Comparison of ENCODE assay signal across 1 cellular context in the genomic region with DNA sequence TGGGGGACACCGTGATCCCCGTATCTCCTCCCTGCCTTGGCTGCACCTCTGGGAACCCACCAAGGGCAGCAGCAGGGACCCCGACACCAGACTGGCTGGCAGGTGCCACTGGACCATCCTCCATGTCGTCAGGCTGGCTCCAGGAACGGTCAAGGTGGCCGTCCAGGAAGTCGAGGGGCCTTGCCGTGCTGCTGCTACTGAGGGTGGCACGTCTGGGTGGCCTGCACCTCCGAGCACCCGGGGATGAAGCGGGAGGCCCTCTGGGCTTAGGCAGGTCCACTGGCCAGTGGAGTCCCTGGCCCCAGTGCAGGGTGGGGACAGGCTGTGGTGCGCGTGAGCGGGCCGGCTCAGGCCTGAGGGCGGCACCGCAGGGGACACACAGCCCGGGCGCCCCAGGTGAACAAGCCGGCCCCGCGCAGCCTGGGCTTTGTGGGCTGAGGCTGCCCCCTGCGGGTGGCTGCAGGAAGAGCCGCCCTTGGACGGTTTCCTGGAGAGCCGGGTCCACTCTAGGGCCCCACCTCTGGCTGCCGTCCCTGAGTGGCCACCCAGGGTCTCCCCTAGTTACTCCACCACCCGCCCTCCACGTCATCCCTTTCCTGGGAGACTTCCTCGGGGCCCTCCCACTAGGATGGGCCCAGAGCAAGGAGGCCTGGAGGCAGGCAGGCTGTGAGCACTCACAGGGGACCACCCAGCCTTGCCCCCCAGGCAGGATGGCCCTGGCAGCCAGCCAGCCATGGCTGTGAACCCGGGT.
TF ChIP-seq lines count a peak whose summit lies in the region.

No MANE protein-coding gene starts in this region.

TF ChIP-seq in GM12878, 131 proteins besides CTCF, POLR2A, EP300 and RAD21:
- TF ChIP-seq, protein P1, sequence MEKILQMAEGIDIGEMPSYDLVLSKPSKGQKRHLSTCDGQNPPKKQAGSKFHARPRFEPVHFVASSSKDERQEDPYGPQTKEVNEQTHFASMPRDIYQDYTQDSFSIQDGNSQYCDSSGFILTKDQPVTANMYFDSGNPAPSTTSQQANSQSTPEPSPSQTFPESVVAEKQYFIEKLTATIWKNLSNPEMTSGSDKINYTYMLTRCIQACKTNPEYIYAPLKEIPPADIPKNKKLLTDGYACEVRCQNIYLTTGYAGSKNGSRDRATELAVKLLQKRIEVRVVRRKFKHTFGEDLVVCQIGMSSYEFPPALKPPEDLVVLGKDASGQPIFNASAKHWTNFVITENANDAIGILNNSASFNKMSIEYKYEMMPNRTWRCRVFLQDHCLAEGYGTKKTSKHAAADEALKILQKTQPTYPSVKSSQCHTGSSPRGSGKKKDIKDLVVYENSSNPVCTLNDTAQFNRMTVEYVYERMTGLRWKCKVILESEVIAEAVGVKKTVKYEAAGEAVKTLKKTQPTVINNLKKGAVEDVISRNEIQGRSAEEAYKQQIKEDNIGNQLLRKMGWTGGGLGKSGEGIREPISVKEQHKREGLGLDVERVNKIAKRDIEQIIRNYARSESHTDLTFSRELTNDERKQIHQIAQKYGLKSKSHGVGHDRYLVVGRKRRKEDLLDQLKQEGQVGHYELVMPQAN (conservative IDR thresholded peaks at IDR 0.05), result no peak
- TF ChIP-seq IKZF2 (IDR thresholded peaks at IDR 0.05) (no peak), POLR2AphosphoS5 (IDR thresholded peaks at IDR 0.05; ENCODE audit: low read length) (no peak), NR2C1 (IDR thresholded peaks at IDR 0.05) (no peak), DPF2 (IDR thresholded peaks at IDR 0.05) (0 out of 2 replicates have a peak, but pooled peaks have one; percentile 28), IKZF1 (conservative IDR thresholded peaks at IDR 0.05) (peak; percentile 14; the same call in 1 of the 2 replicates), NRF1 (conservative IDR thresholded peaks at IDR 0.05; ENCODE audit: low read depth, low read length) (no peak), RBBP5 (conservative IDR thresholded peaks at IDR 0.05) (no peak), TBL1XR1 (IDR thresholded peaks at IDR 0.05; ENCODE audit: low read depth, low read length) (no peak), CEBPB (IDR thresholded peaks at IDR 0.05; ENCODE audit: borderline replicate concordance in 1 of 2, low read depth in 2 of 2, low read length in 2 of 2) (no peak), GATAD2B (conservative IDR thresholded peaks at IDR 0.05; ENCODE audit: low read depth) (peak; percentile 67; the same call in 1 of the 2 replicates), SPI1 (IDR thresholded peaks at IDR 0.05; ENCODE audit: borderline replicate concordance, insufficient read depth, low read depth, low read length) (no peak), GABPA (IDR thresholded peaks at IDR 0.05; ENCODE audit: low read depth) (no peak), CREB1 (IDR thresholded peaks at IDR 0.05; ENCODE audit: low read depth) (no peak), PAX8 (IDR thresholded peaks at IDR 0.05) (no peak), MYB (IDR thresholded peaks at IDR 0.05; ENCODE audit: borderline replicate concordance, low read depth, low read length) (no peak), LARP7 (IDR thresholded peaks at IDR 0.05) (peak; percentile 43; the same call in 1 of the 2 replicates), SMC3 (IDR thresholded peaks at IDR 0.05; ENCODE audit: borderline replicate concordance, low read length) (peak; percentile 95), NR2F1 (conservative IDR thresholded peaks at IDR 0.05) (no peak), CREM (IDR thresholded peaks at IDR 0.05; ENCODE audit: low read depth) (no peak), BCL11A (IDR thresholded peaks at IDR 0.05; ENCODE audit: low read depth, low read length) (no peak), SP1 (IDR thresholded peaks at IDR 0.05; ENCODE audit: low read depth, low read length) (no peak), SUZ12 (IDR thresholded peaks at IDR 0.05; ENCODE audit: unreplicated experiment) (no peak), CBX5 (IDR thresholded peaks at IDR 0.05; ENCODE audit: low read depth) (no peak), YY1 (IDR thresholded peaks at IDR 0.05; ENCODE audit: low read depth, low read length) (peak; percentile 68; the same call in 1 of the 2 replicates), ZNF274 (IDR thresholded peaks at IDR 0.05; ENCODE audit: insufficient read depth, insufficient read length) (no peak)
- TF ChIP-seq, protein P2, sequence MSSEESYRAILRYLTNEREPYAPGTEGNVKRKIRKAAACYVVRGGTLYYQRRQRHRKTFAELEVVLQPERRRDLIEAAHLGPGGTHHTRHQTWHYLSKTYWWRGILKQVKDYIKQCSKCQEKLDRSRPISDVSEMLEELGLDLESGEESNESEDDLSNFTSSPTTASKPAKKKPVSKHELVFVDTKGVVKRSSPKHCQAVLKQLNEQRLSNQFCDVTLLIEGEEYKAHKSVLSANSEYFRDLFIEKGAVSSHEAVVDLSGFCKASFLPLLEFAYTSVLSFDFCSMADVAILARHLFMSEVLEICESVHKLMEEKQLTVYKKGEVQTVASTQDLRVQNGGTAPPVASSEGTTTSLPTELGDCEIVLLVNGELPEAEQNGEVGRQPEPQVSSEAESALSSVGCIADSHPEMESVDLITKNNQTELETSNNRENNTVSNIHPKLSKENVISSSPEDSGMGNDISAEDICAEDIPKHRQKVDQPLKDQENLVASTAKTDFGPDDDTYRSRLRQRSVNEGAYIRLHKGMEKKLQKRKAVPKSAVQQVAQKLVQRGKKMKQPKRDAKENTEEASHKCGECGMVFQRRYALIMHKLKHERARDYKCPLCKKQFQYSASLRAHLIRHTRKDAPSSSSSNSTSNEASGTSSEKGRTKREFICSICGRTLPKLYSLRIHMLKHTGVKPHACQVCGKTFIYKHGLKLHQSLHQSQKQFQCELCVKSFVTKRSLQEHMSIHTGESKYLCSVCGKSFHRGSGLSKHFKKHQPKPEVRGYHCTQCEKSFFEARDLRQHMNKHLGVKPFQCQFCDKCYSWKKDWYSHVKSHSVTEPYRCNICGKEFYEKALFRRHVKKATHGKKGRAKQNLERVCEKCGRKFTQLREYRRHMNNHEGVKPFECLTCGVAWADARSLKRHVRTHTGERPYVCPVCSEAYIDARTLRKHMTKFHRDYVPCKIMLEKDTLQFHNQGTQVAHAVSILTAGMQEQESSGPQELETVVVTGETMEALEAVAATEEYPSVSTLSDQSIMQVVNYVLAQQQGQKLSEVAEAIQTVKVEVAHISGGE (CRISPR knock-in tag; IDR thresholded peaks at IDR 0.05), result no peak
- TF ChIP-seq, protein P3, sequence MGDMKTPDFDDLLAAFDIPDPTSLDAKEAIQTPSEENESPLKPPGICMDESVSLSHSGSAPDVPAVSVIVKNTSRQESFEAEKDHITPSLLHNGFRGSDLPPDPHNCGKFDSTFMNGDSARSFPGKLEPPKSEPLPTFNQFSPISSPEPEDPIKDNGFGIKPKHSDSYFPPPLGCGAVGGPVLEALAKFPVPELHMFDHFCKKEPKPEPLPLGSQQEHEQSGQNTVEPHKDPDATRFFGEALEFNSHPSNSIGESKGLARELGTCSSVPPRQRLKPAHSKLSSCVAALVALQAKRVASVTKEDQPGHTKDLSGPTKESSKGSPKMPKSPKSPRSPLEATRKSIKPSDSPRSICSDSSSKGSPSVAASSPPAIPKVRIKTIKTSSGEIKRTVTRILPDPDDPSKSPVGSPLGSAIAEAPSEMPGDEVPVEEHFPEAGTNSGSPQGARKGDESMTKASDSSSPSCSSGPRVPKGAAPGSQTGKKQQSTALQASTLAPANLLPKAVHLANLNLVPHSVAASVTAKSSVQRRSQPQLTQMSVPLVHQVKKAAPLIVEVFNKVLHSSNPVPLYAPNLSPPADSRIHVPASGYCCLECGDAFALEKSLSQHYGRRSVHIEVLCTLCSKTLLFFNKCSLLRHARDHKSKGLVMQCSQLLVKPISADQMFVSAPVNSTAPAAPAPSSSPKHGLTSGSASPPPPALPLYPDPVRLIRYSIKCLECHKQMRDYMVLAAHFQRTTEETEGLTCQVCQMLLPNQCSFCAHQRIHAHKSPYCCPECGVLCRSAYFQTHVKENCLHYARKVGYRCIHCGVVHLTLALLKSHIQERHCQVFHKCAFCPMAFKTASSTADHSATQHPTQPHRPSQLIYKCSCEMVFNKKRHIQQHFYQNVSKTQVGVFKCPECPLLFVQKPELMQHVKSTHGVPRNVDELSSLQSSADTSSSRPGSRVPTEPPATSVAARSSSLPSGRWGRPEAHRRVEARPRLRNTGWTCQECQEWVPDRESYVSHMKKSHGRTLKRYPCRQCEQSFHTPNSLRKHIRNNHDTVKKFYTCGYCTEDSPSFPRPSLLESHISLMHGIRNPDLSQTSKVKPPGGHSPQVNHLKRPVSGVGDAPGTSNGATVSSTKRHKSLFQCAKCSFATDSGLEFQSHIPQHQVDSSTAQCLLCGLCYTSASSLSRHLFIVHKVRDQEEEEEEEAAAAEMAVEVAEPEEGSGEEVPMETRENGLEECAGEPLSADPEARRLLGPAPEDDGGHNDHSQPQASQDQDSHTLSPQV (IDR thresholded peaks at IDR 0.05), result 0 out of 2 replicates have a peak, but pooled peaks have one; percentile 41
- TF ChIP-seq, protein P4, sequence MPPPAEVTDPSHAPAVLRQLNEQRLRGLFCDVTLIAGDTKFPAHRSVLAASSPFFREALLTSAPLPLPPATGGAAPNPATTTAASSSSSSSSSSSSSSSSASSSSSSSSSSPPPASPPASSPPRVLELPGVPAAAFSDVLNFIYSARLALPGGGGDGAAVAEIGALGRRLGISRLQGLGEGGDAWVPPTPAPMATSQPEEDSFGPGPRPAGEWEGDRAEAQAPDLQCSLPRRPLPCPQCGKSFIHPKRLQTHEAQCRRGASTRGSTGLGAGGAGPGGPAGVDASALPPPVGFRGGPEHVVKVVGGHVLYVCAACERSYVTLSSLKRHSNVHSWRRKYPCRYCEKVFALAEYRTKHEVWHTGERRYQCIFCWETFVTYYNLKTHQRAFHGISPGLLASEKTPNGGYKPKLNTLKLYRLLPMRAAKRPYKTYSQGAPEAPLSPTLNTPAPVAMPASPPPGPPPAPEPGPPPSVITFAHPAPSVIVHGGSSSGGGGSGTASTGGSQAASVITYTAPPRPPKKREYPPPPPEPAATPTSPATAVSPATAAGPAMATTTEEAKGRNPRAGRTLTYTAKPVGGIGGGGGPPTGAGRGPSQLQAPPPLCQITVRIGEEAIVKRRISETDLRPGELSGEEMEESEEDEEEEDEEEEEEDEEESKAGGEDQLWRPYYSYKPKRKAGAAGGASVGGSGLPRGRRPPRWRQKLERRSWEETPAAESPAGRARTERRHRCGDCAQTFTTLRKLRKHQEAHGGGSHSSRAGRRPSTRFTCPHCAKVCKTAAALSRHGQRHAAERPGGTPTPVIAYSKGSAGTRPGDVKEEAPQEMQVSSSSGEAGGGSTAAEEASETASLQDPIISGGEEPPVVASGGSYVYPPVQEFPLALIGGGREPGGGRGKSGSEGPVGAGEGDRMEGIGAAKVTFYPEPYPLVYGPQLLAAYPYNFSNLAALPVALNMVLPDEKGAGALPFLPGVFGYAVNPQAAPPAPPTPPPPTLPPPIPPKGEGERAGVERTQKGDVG (CRISPR knock-in tag; IDR thresholded peaks at IDR 0.05), result no peak
- TF ChIP-seq, protein P5, sequence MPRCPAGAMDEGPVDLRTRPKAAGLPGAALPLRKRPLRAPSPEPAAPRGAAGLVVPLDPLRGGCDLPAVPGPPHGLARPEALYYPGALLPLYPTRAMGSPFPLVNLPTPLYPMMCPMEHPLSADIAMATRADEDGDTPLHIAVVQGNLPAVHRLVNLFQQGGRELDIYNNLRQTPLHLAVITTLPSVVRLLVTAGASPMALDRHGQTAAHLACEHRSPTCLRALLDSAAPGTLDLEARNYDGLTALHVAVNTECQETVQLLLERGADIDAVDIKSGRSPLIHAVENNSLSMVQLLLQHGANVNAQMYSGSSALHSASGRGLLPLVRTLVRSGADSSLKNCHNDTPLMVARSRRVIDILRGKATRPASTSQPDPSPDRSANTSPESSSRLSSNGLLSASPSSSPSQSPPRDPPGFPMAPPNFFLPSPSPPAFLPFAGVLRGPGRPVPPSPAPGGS (IDR thresholded peaks at IDR 0.05; ENCODE audit: borderline replicate concordance, insufficient read depth, low read depth, low read length, poor library complexity, severe bottlenecking), result no peak
